ENCODE assay signal across 31 cellular contexts in genomic region chr17:78499715-78500540, GRCh38.
"Had no signal": no experiment of that assay in that cellular context is flagged by ENCODE, and none has a peak within 500 bp of the region (broad histone marks: within the 10 kb centered on the region; RNA-seq: fewer than 3 reads in every experiment).

No MANE protein-coding gene starts in this region.

- H3K4me3 ChIP-seq: K562, MG63, PC-9 had no signal

- H3K36me3 Mint-ChIP-seq: activated naive CD4-positive, alpha-beta T cell treated with anti-CD3 and anti-CD28 coated beads, Interleukin-2, amount 50 U/mL, for 24 hours; activated naive CD8-positive, alpha-beta T cell treated with anti-CD3 and anti-CD28 coated beads, Interleukin-2, amount 10 ng/mL, durations not matched to agents 7 days and 5 days; brain had no signal

- H3K27ac Mint-ChIP-seq: activated CD4-positive, alpha-beta T cell treated with anti-CD3 and anti-CD28 coated beads, Interleukin-2, amount 10 ng/mL, durations not matched to agents 24 days and 14 days; activated CD8-positive, alpha-beta T cell treated with anti-CD3 and anti-CD28 coated beads for 36 hours; activated naive CD8-positive, alpha-beta T cell treated with anti-CD3 and anti-CD28 coated beads, Interleukin-2, amount 10 ng/mL, durations not matched to agents 7 days and 5 days; activated T-helper 2 cell treated with anti-CD3 and anti-CD28 coated beads, Interferon-gamma antibody, Interleukin-2, Interleukin-4, amounts not matched to agents 10 μg/mL and 5 μg/mL and 100 μg/mL, durations not matched to agents 14 hours and 24 hours and 36 hours; brain; T-helper 1 cell treated with Interleukin-12 subunit alpha and Interleukin-12 subunit beta and Interleukin-4 antibody, amounts not matched to agents 30 μg/mL and 1 μg/mL, for 36 hours; T-helper 2 cell treated with Interferon-gamma antibody and Interleukin-4, amounts not matched to agents 5 μg/mL and 100 μg/mL, for 36 hours had no signal

- H3K4me1 Mint-ChIP-seq: activated naive CD4-positive, alpha-beta T cell treated with anti-CD3 and anti-CD28 coated beads, Interleukin-2, amount 50 U/mL, for 24 hours had no signal

- H3K4me3 Mint-ChIP-seq: activated CD4-positive, alpha-beta T cell treated with anti-CD3 and anti-CD28 coated beads, Interleukin-2, amount 10 ng/mL, durations not matched to agents 24 days and 14 days; activated CD8-positive, alpha-beta T cell treated with anti-CD3 and anti-CD28 coated beads for 36 hours; activated naive CD4-positive, alpha-beta T cell treated with anti-CD3 and anti-CD28 coated beads, Interleukin-2, amount 50 U/mL, for 24 hours; activated naive CD8-positive, alpha-beta T cell treated with anti-CD3 and anti-CD28 coated beads, Interleukin-2, amount 10 ng/mL, durations not matched to agents 7 days and 5 days; brain; T-helper 1 cell treated with Interleukin-12 subunit alpha and Interleukin-12 subunit beta and Interleukin-4 antibody, amounts not matched to agents 30 μg/mL and 1 μg/mL, for 36 hours; T-helper 2 cell treated with Interferon-gamma antibody and Interleukin-4, amounts not matched to agents 5 μg/mL and 100 μg/mL, for 36 hours had no signal

- H3K36me3 ChIP-seq: MG63 had no signal

- H2AFZ ChIP-seq: PC-9 had no signal

- H3K27ac ChIP-seq: PC-9 had no signal

- DNase-seq: activated CD4-positive, alpha-beta T cell treated with anti-CD3 and anti-CD28 coated beads, Interleukin-2, amount 10 ng/mL, durations not matched to agents 24 days and 14 days; activated CD4-positive, alpha-beta T cell treated with anti-CD3 and anti-CD28 coated beads, Interleukin-2, amount 50 U/mL, for 4 hours; activated CD8-positive, alpha-beta T cell treated with anti-CD3 and anti-CD28 coated beads for 36 hours; activated gamma-delta T cell; activated naive CD4-positive, alpha-beta T cell treated with Interleukin-2 at 50 U/mL for 16 hours; activated naive CD8-positive, alpha-beta T cell treated with anti-CD3 and anti-CD28 coated beads, Interleukin-2, amount 10 ng/mL, durations not matched to agents 7 days and 5 days; activated T-cell treated with anti-CD3 and anti-CD28 coated beads, Interleukin-2, amount 50 U/mL, for 1 hour; amygdala; caudate nucleus; MG63; NCI-H1048; NCI-H1105 treated with DMSO at 0.1 percent for 48 hours; NCI-H1436; NCI-H1694; NCI-H2029; NCI-H345; NCI-H510A; NCI-H526; NCI-H748 treated with DMSO at 0.1 percent for 48 hours; NK-92 treated with Interleukin-12 subunit alpha and Interleukin-12 subunit beta, amount 100 ng/mL, for 24 hours; PC-9; Right ventricle myocardium superior had no signal

- H3K9me3 ChIP-seq: MG63 had no signal

- H3K27me3 Mint-ChIP-seq: activated CD4-positive, alpha-beta T cell treated with anti-CD3 and anti-CD28 coated beads, Interleukin-2, amount 10 ng/mL, durations not matched to agents 24 days and 14 days; activated CD8-positive, alpha-beta T cell treated with anti-CD3 and anti-CD28 coated beads for 36 hours; activated naive CD4-positive, alpha-beta T cell treated with anti-CD3 and anti-CD28 coated beads, Interleukin-2, amount 50 U/mL, for 24 hours; activated naive CD8-positive, alpha-beta T cell treated with anti-CD3 and anti-CD28 coated beads, Interleukin-2, amount 10 ng/mL, durations not matched to agents 7 days and 5 days had no signal

- FAIRE-seq: bronchial epithelial cell, K562, RCC 7860, TTC549 had no signal

- H3K4me2 ChIP-seq: PC-9 had no signal

- ATAC-seq: activated CD8-positive, alpha-beta T cell treated with anti-CD3 and anti-CD28 coated beads for 36 hours; K562 had no signal

- H3K9me3 Mint-ChIP-seq: activated CD4-positive, alpha-beta T cell treated with anti-CD3 and anti-CD28 coated beads, Interleukin-2, amount 10 ng/mL, durations not matched to agents 24 days and 14 days; activated CD8-positive, alpha-beta T cell treated with anti-CD3 and anti-CD28 coated beads for 36 hours; activated naive CD4-positive, alpha-beta T cell treated with anti-CD3 and anti-CD28 coated beads, Interleukin-2, amount 50 U/mL, for 24 hours; activated naive CD8-positive, alpha-beta T cell treated with anti-CD3 and anti-CD28 coated beads, Interleukin-2, amount 10 ng/mL, durations not matched to agents 7 days and 5 days; activated T-helper 2 cell treated with anti-CD3 and anti-CD28 coated beads, Interferon-gamma antibody, Interleukin-2, Interleukin-4, amounts not matched to agents 10 μg/mL and 5 μg/mL and 100 μg/mL, durations not matched to agents 14 hours and 24 hours and 36 hours; brain; T-helper 1 cell treated with Interleukin-12 subunit alpha and Interleukin-12 subunit beta and Interleukin-4 antibody, amounts not matched to agents 30 μg/mL and 1 μg/mL, for 36 hours; T-helper 2 cell treated with Interferon-gamma antibody and Interleukin-4, amounts not matched to agents 5 μg/mL and 100 μg/mL, for 36 hours had no signal
